ENCODE assay signal across 1 cellular context in genomic region chr3:194522579-194523046, GRCh38.
TF ChIP-seq lines count a peak whose summit lies in the region.

No MANE protein-coding gene starts in this region.

TF ChIP-seq in IMR-90, 13 proteins besides CTCF, POLR2A, EP300 and RAD21:
- TF ChIP-seq CHD1 (IDR thresholded peaks at IDR 0.05; ENCODE audit: low read depth, low read length) = no peak
- TF ChIP-seq USF2 (IDR thresholded peaks at IDR 0.05; ENCODE audit: low read depth, low read length) = no peak
- TF ChIP-seq NFE2L2 (IDR thresholded peaks at IDR 0.05; ENCODE audit: low read depth, low read length) = no peak
- no peak for TF ChIP-seq RFX5 (IDR thresholded peaks at IDR 0.05; ENCODE audit: low read depth, low read length)
- TF ChIP-seq MAFK (IDR thresholded peaks at IDR 0.05; ENCODE audit: low read depth, low read length) = no peak
